In genomic region chr1:59678065-59678808, GRCh38 we compare ENCODE assay signal across 13 cellular contexts.
DNase-seq lines count a peak whose midpoint lies in the region; ATAC-seq and TF ChIP-seq lines count a peak whose summit lies in the region.
"Had no signal": no experiment of that assay in that cellular context is flagged by ENCODE, and none has a peak within 500 bp of the region (broad histone marks: within the 10 kb centered on the region; RNA-seq: fewer than 3 reads in every experiment).

No MANE protein-coding gene starts in this region.

- H3K27ac ChIP-seq in SJSA1 (peak overlapping the region; percentile 78), psoas muscle (peak overlapping the region; percentile 32)
- H3K27ac ChIP-seq: parathyroid adenoma had no signal

- H3K4me3 ChIP-seq in H7 (ENCODE audit: insufficient read depth, low read depth, low read length) (no peak overlapping the region), SJSA1 (no peak overlapping the region), psoas muscle (no peak overlapping the region)
- H3K4me3 ChIP-seq: coronary artery, lower lobe of right lung, stomach had no signal

- WGBS in psoas muscle, 3 donors: 53 to 55% (median 54%) methylated on average over 2 of the region's 2 CpGs

- H3K9me3 ChIP-seq in SJSA1 (replicated peaks) (peaks cover under 1% of the 10 kb centered on the region; the same call in 1 of the 2 replicates), psoas muscle (no peaks in the 10 kb centered on the region)
- H3K9me3 ChIP-seq: lower lobe of right lung, stomach had no signal

- ATAC-seq in left ventricle myocardium superior: peak; percentile 60
- ATAC-seq in psoas muscle: no peak
- no peak for ATAC-seq in stimulated activated naive CD8-positive, alpha-beta T cell treated with anti-CD3 and anti-CD28 coated beads, Interleukin-15, Interleukin-2, amounts not matched to agents 100 U/mL and 50 U/mL, for 24 hours

- H3K4me1 ChIP-seq in SJSA1 (replicated peaks) (peaks cover 26% of the 10 kb centered on the region), psoas muscle (peaks cover 61% of the 10 kb centered on the region)
- H3K4me1 ChIP-seq: parathyroid adenoma had no signal

- no peaks in the 10 kb centered on the region; the same call in 1 of the 2 replicates for H3K27me3 ChIP-seq in H7 (ENCODE audit: control insufficient read depth, insufficient read depth, low read length)
- no peaks in the 10 kb centered on the region for H3K27me3 ChIP-seq in SJSA1 (replicated peaks)
- H3K27me3 ChIP-seq in psoas muscle (ENCODE audit: insufficient read depth in 3 of 3, low read length in 2 of 3): no peaks in the 10 kb centered on the region
- H3K27me3 ChIP-seq: stomach had no signal

- no peak for TF ChIP-seq CTCF in psoas muscle (IDR thresholded peaks at IDR 0.05)

- no peaks in the 10 kb centered on the region for H3K36me3 ChIP-seq in H7 (replicated peaks; ENCODE audit: control insufficient read depth, insufficient read depth, low read length)
- H3K36me3 ChIP-seq in SJSA1: no peaks in the 10 kb centered on the region
- H3K36me3 ChIP-seq in psoas muscle (ENCODE audit: insufficient read depth in 1 of 2, low read depth in 1 of 2): no peaks in the 10 kb centered on the region
- H3K36me3 ChIP-seq: lower lobe of right lung, stomach had no signal

- intact Hi-C loops in left ventricle myocardium superior (cut with micrococcal nuclease): no loop called here
- intact Hi-C loops in psoas muscle (cut with DNase I): loop anchor here in 1 of 2 donors (5.0 kb wide), 1 partner anchor 61 kb away; no protein-coding TSS in a partner anchor

- DNase-seq in H7: peak; percentile 44
- peak in 1 of 2 experiments; percentile 49 for DNase-seq in SJSA1 (ENCODE audit: low read depth in 1 of 2, low spot score in 2 of 2)
- DNase-seq in left ventricle myocardium superior: no peak
- DNase-seq in psoas muscle: no peak
- no peak for DNase-seq in NK-92 treated with Interleukin-12 subunit alpha and Interleukin-12 subunit beta, amount 100 ng/mL, for 24 hours (lab: John Stamatoyannopoulos, UW)
- DNase-seq in islet precursor cell: no peak
- DNase-seq in NCI-H1105 treated with DMSO at 0.1 percent for 48 hours (lab: John Stamatoyannopoulos, UW): no peak
- DNase-seq in stimulated activated naive CD8-positive, alpha-beta T cell treated with anti-CD3 and anti-CD28 coated beads, Interleukin-15, Interleukin-2, amounts not matched to agents 100 U/mL and 50 U/mL, for 24 hours: no peak
- DNase-seq: activated naive CD4-positive, alpha-beta T cell treated with anti-CD3 and anti-CD28 coated beads, Interleukin-2, amount 10 ng/mL, durations not matched to agents 7 days and 5 days; lower lobe of right lung; stomach had no signal
